ENCODE assay signal across 15 cellular contexts in genomic region chr7:74028321-74028812, GRCh38. TPM values are rescaled to one million over a fixed set of nuclear protein-coding genes. Genes with fewer than 3 reads are reported as not detected.
A peak's percentile ranks its signal among the peaks of the same experiment; 100 is the strongest.
DNase-seq lines count a peak whose midpoint lies in the region; ATAC-seq and TF ChIP-seq lines count a peak whose summit lies in the region.
"Had no signal": no experiment of that assay in that cellular context is flagged by ENCODE, and none has a peak within 500 bp of the region (broad histone marks: within the 10 kb centered on the region; RNA-seq: fewer than 3 reads in every experiment).

No MANE protein-coding gene starts in this region.

- no peak overlapping the region for H2BK5ac ChIP-seq in IMR-90 (ENCODE audit: low read depth, low read length, poor library complexity, severe bottlenecking)

- H4K20me1 ChIP-seq in IMR-90 (ENCODE audit: insufficient read depth, low read length): no peaks in the 10 kb centered on the region

- peaks cover 48% of the 10 kb centered on the region for H3K27me3 Mint-ChIP-seq in activated T-helper 1 cell treated with anti-CD3 and anti-CD28 coated beads, Interleukin-12 subunit alpha, Interleukin-12 subunit beta, Interleukin-2, Interleukin-4 antibody, amounts not matched to agents 30 ng/mL and 10 ng/mL and 1 ng/mL, durations not matched to agents 14 hours and 24 hours and 36 hours (ENCODE audit: insufficient read depth)

- peak overlapping the region in 1 of 2 experiments; percentile 51; a peak in 1 of 4 replicates for H4K8ac ChIP-seq in IMR-90 (ENCODE audit: low read depth in 2 of 2, low read length in 2 of 2)

- WGBS in IMR-90 (ENCODE audit: extremely low coverage in 2 of 2, insufficient read length in 1 of 2), 2 experiments: 29% methylated on average over 6 of the region's 13 CpGs; no CpG with 5 or more reads in 1 of the 2 experiments

- CTCF ChIA-PET in IMR-90 (lab: Yijun Ruan, JAX): no interaction called here

- H2BK20ac ChIP-seq in IMR-90 (ENCODE audit: low read depth, low read length): no peak overlapping the region

- dilution Hi-C loops in IMR-90 (cut with HindIII; ENCODE audit: low sequenced_read_pairs, unreplicated experiment): no loop called here

- no peak for TF ChIP-seq POLR2A in IMR-90 (IDR thresholded peaks at IDR 0.05; ENCODE audit: low read depth, low read length)

- no peaks in the 10 kb centered on the region for H3K36me3 ChIP-seq in IMR-90 (ENCODE audit: control insufficient read depth, insufficient read depth, low read length)
- no peaks in the 10 kb centered on the region for H3K36me3 ChIP-seq in duodenal mucosa (ENCODE audit: control insufficient read depth in 1 of 2, insufficient read depth in 2 of 2, low read length in 2 of 2)
- H3K36me3 ChIP-seq in mucosa of rectum (ENCODE audit: control insufficient read depth in 2 of 2, insufficient read depth in 2 of 2, low read length in 2 of 2): no peaks in the 10 kb centered on the region
- no peaks in the 10 kb centered on the region for H3K36me3 ChIP-seq in stomach smooth muscle (ENCODE audit: control insufficient read depth in 2 of 2, insufficient read depth in 2 of 2, low read length in 2 of 2)

- H3K79me1 ChIP-seq in IMR-90 (ENCODE audit: low read depth in 1 of 2, low read length in 2 of 2): peaks cover 0 to 10% of the 10 kb centered on the region in 2 experiments; a peak in 1 of 4 replicates

- TF ChIP-seq RAD21 in IMR-90 (IDR thresholded peaks at IDR 0.05; ENCODE audit: low read length): no peak

- no peak overlapping the region for H3K14ac ChIP-seq in IMR-90 (replicated peaks; ENCODE audit: low read depth, low read length)

- H3K9me1 ChIP-seq in IMR-90 (ENCODE audit: insufficient read depth, low read length): peaks cover 5% of the 10 kb centered on the region

- H3K36me3 Mint-ChIP-seq in activated T-helper 1 cell treated with anti-CD3 and anti-CD28 coated beads, Interleukin-12 subunit alpha, Interleukin-12 subunit beta, Interleukin-2, Interleukin-4 antibody, amounts not matched to agents 30 ng/mL and 10 ng/mL and 1 ng/mL, durations not matched to agents 14 hours and 24 hours and 36 hours (ENCODE audit: low read depth): no peaks in the 10 kb centered on the region
- H3K36me3 Mint-ChIP-seq: CD8-positive, alpha-beta memory T cell had no signal

- POLR2A ChIA-PET in IMR-90 (lab: Charles Lee; ENCODE audit: unreplicated experiment): no interaction called here

- peaks cover 33% of the 10 kb centered on the region for H3K4me1 ChIP-seq in IMR-90 (ENCODE audit: control insufficient read depth, insufficient read depth, low read length)
- H3K4me1 ChIP-seq in duodenal mucosa (ENCODE audit: control insufficient read depth in 1 of 2, insufficient read depth in 2 of 2, low read length in 2 of 2): peaks cover 13 to 30% of the 10 kb centered on the region in 2 donors
- peaks cover 6 to 13% of the 10 kb centered on the region in 2 donors for H3K4me1 ChIP-seq in mucosa of rectum (ENCODE audit: control insufficient read depth in 2 of 2, insufficient read depth in 2 of 2, low read length in 2 of 2)
- H3K4me1 ChIP-seq in stomach smooth muscle (ENCODE audit: control insufficient read depth, insufficient read depth, low read length): peaks cover 78% of the 10 kb centered on the region

- no peaks in the 10 kb centered on the region for H3K27me3 ChIP-seq in IMR-90 (ENCODE audit: control insufficient read depth, insufficient read depth, low read length)
- peaks cover 9 to 16% of the 10 kb centered on the region in 2 donors for H3K27me3 ChIP-seq in duodenal mucosa (ENCODE audit: control insufficient read depth in 1 of 2, insufficient read depth in 2 of 2, low read length in 2 of 2)
- H3K27me3 ChIP-seq in mucosa of rectum (ENCODE audit: control insufficient read depth in 2 of 2, insufficient read depth in 2 of 2, low read length in 2 of 2): peaks cover 2 to 5% of the 10 kb centered on the region in 2 donors
- H3K27me3 ChIP-seq in stomach smooth muscle (ENCODE audit: control insufficient read depth in 1 of 2, insufficient read depth in 2 of 2, low read length in 2 of 2): no peaks in the 10 kb centered on the region

- H3K4me2 ChIP-seq in IMR-90 (ENCODE audit: low read depth, low read length): peak overlapping the region; percentile 78; the same call in 1 of the 2 replicates
- H3K4me2 ChIP-seq: SK-N-SH had no signal

- intact Hi-C loops in IMR-90 (cut with micrococcal nuclease): no loop called here
- intact Hi-C loops in activated T-helper 1 cell treated with anti-CD3 and anti-CD28 coated beads, Interleukin-12 subunit alpha, Interleukin-12 subunit beta, Interleukin-2, Interleukin-4 antibody, amounts not matched to agents 30 ng/mL and 10 ng/mL and 1 ng/mL, durations not matched to agents 14 hours and 24 hours and 36 hours (cut with micrococcal nuclease): no loop called here

- H4K91ac ChIP-seq in IMR-90 (ENCODE audit: insufficient read depth, low read depth, low read length): peak overlapping the region; percentile 26

- in situ Hi-C loops in IMR-90 (cut with MboI; ENCODE audit: low sequenced_read_pairs): no loop called here

- peak overlapping the region; percentile 26; the same call in 1 of the 2 replicates for H3K4ac ChIP-seq in IMR-90 (ENCODE audit: low read depth, low read length)

- H3K18ac ChIP-seq in IMR-90 (ENCODE audit: low read depth, low read length): peak overlapping the region; percentile 6; the same call in 1 of the 2 replicates

- no peak overlapping the region for H3K4me3 Mint-ChIP-seq in activated T-helper 1 cell treated with anti-CD3 and anti-CD28 coated beads, Interleukin-12 subunit alpha, Interleukin-12 subunit beta, Interleukin-2, Interleukin-4 antibody, amounts not matched to agents 30 ng/mL and 10 ng/mL and 1 ng/mL, durations not matched to agents 14 hours and 24 hours and 36 hours
- H3K4me3 Mint-ChIP-seq: activated CD4-positive, alpha-beta T cell treated with anti-CD3 and anti-CD28 coated beads, Interleukin-2, amount 10 ng/mL, durations not matched to agents 24 days and 14 days; CD8-positive, alpha-beta memory T cell had no signal

- H2BK120ac ChIP-seq in IMR-90 (ENCODE audit: low read depth, low read length): peak overlapping the region; percentile 49

- no peak for ATAC-seq in IMR-90 (ENCODE audit: low read depth)

- peak overlapping the region; percentile 25 for H3K4me3 ChIP-seq in IMR-90 (ENCODE audit: insufficient read depth, low read depth, low read length)
- peak overlapping the region; percentile 60 to 65 for H3K4me3 ChIP-seq in duodenal mucosa (ENCODE audit: low read depth in 1 of 2, low read length in 2 of 2)
- peak overlapping the region; percentile 34 to 53 for H3K4me3 ChIP-seq in mucosa of rectum (ENCODE audit: low read length in 2 of 2)
- peak overlapping the region; percentile 78 to 88 for H3K4me3 ChIP-seq in stomach smooth muscle (ENCODE audit: low read length in 2 of 2)

- H3K9me3 ChIP-seq in IMR-90 (ENCODE audit: control insufficient read depth, insufficient read depth, low read length) (no peaks in the 10 kb centered on the region), duodenal mucosa (ENCODE audit: control insufficient read depth in 1 of 2, low read length in 2 of 2) (no peaks in the 10 kb centered on the region), mucosa of rectum (ENCODE audit: control insufficient read depth in 2 of 2, low read length in 2 of 2) (no peaks in the 10 kb centered on the region), stomach smooth muscle (ENCODE audit: control insufficient read depth in 2 of 2, low read length in 2 of 2) (no peaks in the 10 kb centered on the region)
- H3K9me3 ChIP-seq: SK-N-SH had no signal

- H2AK5ac ChIP-seq in IMR-90 (ENCODE audit: low read depth, low read length): peak overlapping the region; percentile 41

- peak overlapping the region; percentile 81 for H2AFZ ChIP-seq in IMR-90 (replicated peaks; ENCODE audit: low read length, poor library complexity)

- no peak overlapping the region for H3K27ac Mint-ChIP-seq in activated T-helper 1 cell treated with anti-CD3 and anti-CD28 coated beads, Interleukin-12 subunit alpha, Interleukin-12 subunit beta, Interleukin-2, Interleukin-4 antibody, amounts not matched to agents 30 ng/mL and 10 ng/mL and 1 ng/mL, durations not matched to agents 14 hours and 24 hours and 36 hours
- H3K27ac Mint-ChIP-seq: activated CD4-positive, alpha-beta T cell treated with anti-CD3 and anti-CD28 coated beads, Interleukin-2, amount 10 ng/mL, durations not matched to agents 24 days and 14 days had no signal

- H3K56ac ChIP-seq in IMR-90 (ENCODE audit: extremely low read depth, insufficient read depth, low read length): no peak overlapping the region

- peak overlapping the region; percentile 15; the same call in 1 of the 2 replicates for H4K5ac ChIP-seq in IMR-90 (ENCODE audit: low read depth, low read length)

- no peak overlapping the region for H3K23ac ChIP-seq in IMR-90 (ENCODE audit: low read depth, low read length)

- H3K9ac ChIP-seq in IMR-90 (ENCODE audit: low read depth, low read length): peak overlapping the region; percentile 44
- H3K9ac ChIP-seq in duodenal mucosa (ENCODE audit: low read depth in 1 of 2, low read length in 2 of 2): peak overlapping the region in 1 of 2 donors; percentile 24
- H3K9ac ChIP-seq in mucosa of rectum (ENCODE audit: low read depth in 1 of 2, low read length in 2 of 2): peak overlapping the region; percentile 24 to 59
- H3K9ac ChIP-seq in stomach smooth muscle (ENCODE audit: low read length in 2 of 2): peak overlapping the region; percentile 75 to 78
- H3K9ac ChIP-seq: SK-N-SH had no signal

- H3K27ac ChIP-seq in IMR-90 (ENCODE audit: insufficient read depth, low read length) (no peak overlapping the region; the same call in 1 of the 2 replicates), duodenal mucosa (ENCODE audit: low read depth, low read length) (peak overlapping the region; percentile 7), mucosa of rectum (ENCODE audit: low read depth in 2 of 2, low read length in 2 of 2) (peak overlapping the region; percentile 43 to 69), stomach smooth muscle (ENCODE audit: low read length) (peak overlapping the region; percentile 85)

- DNase-seq in IMR-90 (no peak), NCI-H1092 treated with DMSO at 0.1 percent for 48 hours (lab: John Stamatoyannopoulos, UW) (no peak), NCI-H748 (lab: John Stamatoyannopoulos, UW; ENCODE audit: unreplicated experiment) (no peak), NAMALWA (ENCODE audit: low spot score) (no peak)
- no peak for DNase-seq in activated T-helper 1 cell treated with anti-CD3 and anti-CD28 coated beads, Interleukin-12 subunit alpha, Interleukin-12 subunit beta, Interleukin-2, Interleukin-4 antibody, amounts not matched to agents 30 ng/mL and 10 ng/mL and 1 ng/mL, durations not matched to agents 14 hours and 24 hours and 36 hours (ENCODE audit: low spot score)
- DNase-seq: activated CD4-positive, alpha-beta T cell treated with anti-CD3 and anti-CD28 coated beads, Interleukin-2, amount 10 ng/mL, durations not matched to agents 24 days and 14 days; activated gamma-delta T cell treated with Interleukin-2 at 50 U/mL for 16 hours; CD8-positive, alpha-beta memory T cell; cortex of kidney; Karpas-422; stimulated activated CD4-positive, alpha-beta T cell treated with anti-CD3 and anti-CD28 coated beads, Interleukin-15, amount 100 ng/mL, for 24 hours had no signal

- TF ChIP-seq CTCF in IMR-90 (conservative IDR thresholded peaks at IDR 0.05; ENCODE audit: low read depth, low read length): no peak

- H2BK15ac ChIP-seq in IMR-90 (ENCODE audit: low read depth, low read length): no peak overlapping the region

- BruUV-seq in IMR-90 (replicated peaks; lab: Mats Ljungman, UMichigan): no TSS peak

- H3K4me1 Mint-ChIP-seq in activated T-helper 1 cell treated with anti-CD3 and anti-CD28 coated beads, Interleukin-12 subunit alpha, Interleukin-12 subunit beta, Interleukin-2, Interleukin-4 antibody, amounts not matched to agents 30 ng/mL and 10 ng/mL and 1 ng/mL, durations not matched to agents 14 hours and 24 hours and 36 hours (ENCODE audit: low read depth): peaks cover 7% of the 10 kb centered on the region

- no peaks in the 10 kb centered on the region for H3K9me3 Mint-ChIP-seq in activated T-helper 1 cell treated with anti-CD3 and anti-CD28 coated beads, Interleukin-12 subunit alpha, Interleukin-12 subunit beta, Interleukin-2, Interleukin-4 antibody, amounts not matched to agents 30 ng/mL and 10 ng/mL and 1 ng/mL, durations not matched to agents 14 hours and 24 hours and 36 hours
- H3K9me3 Mint-ChIP-seq: activated CD4-positive, alpha-beta T cell treated with anti-CD3 and anti-CD28 coated beads, Interleukin-2, amount 10 ng/mL, durations not matched to agents 24 days and 14 days; CD8-positive, alpha-beta memory T cell had no signal

- no peak overlapping the region for H2AK9ac ChIP-seq in IMR-90 (replicated peaks; ENCODE audit: low read depth, low read length, poor library complexity)

RNA-seq across cellular contexts. Expression of gene ELN, which starts 0.4 kb away (rescaled TPM):
- total RNA-seq in IMR-90 (2012; rRNA removed): 1.9 and 2.2 TPM in 2 replicates
- polyA plus RNA-seq in IMR-90 (2012; rRNA removed): 14.3 and 15.3 TPM in 2 replicates
- polyA plus RNA-seq in IMR-90 (2012; cell fraction: cytosol; rRNA removed): 9.6 and 12.3 TPM in 2 replicates
- polyA plus RNA-seq in IMR-90 (2012; cell fraction: nucleus; rRNA removed; ENCODE audit: low replicate concordance): 5.9 and 15.2 TPM in 2 replicates
- not detected in 2 replicates for total RNA-seq in activated T-helper 1 cell treated with anti-CD3 and anti-CD28 coated beads, Interleukin-12 subunit alpha, Interleukin-12 subunit beta, Interleukin-2, Interleukin-4 antibody, amounts not matched to agents 30 ng/mL and 10 ng/mL and 1 ng/mL, durations not matched to agents 14 hours and 24 hours and 36 hours
- total RNA-seq: activated CD4-positive, alpha-beta T cell treated with anti-CD3 and anti-CD28 coated beads, Interleukin-2, amount 10 ng/mL, durations not matched to agents 24 days and 14 days; CD8-positive, alpha-beta memory T cell had no signal
- polyA plus RNA-seq: CD8-positive, alpha-beta memory T cell had no signal

RNA-seq across cellular contexts. Expression of gene LIMK1, which starts 55.2 kb away (rescaled TPM):
- 22.2 and 25.8 TPM in 2 replicates for total RNA-seq in IMR-90 (2012; rRNA removed)
- 48.0 and 57.4 TPM in 2 replicates for polyA plus RNA-seq in IMR-90 (2012; rRNA removed)
- polyA plus RNA-seq in IMR-90 (2012; cell fraction: cytosol; rRNA removed): 52.2 and 59.2 TPM in 2 replicates
- polyA plus RNA-seq in IMR-90 (2012; cell fraction: nucleus; rRNA removed; ENCODE audit: low replicate concordance): 33.9 and 73.0 TPM in 2 replicates
- total RNA-seq in activated T-helper 1 cell treated with anti-CD3 and anti-CD28 coated beads, Interleukin-12 subunit alpha, Interleukin-12 subunit beta, Interleukin-2, Interleukin-4 antibody, amounts not matched to agents 30 ng/mL and 10 ng/mL and 1 ng/mL, durations not matched to agents 14 hours and 24 hours and 36 hours: 24.3 and 25.2 TPM in 2 replicates

Comparison
In these comparisons a context has a peak if more than half of its experiments do, and no peak if none do; other contexts are left out.
1. H3K4me3 ChIP-seq: peak in every context shown above with its lines; median percentile 83 in stomach smooth muscle; 62 in duodenal mucosa; 44 in mucosa of rectum; 25 in IMR-90.